ENCODE assay signal across 22 cellular contexts in the genomic region with DNA sequence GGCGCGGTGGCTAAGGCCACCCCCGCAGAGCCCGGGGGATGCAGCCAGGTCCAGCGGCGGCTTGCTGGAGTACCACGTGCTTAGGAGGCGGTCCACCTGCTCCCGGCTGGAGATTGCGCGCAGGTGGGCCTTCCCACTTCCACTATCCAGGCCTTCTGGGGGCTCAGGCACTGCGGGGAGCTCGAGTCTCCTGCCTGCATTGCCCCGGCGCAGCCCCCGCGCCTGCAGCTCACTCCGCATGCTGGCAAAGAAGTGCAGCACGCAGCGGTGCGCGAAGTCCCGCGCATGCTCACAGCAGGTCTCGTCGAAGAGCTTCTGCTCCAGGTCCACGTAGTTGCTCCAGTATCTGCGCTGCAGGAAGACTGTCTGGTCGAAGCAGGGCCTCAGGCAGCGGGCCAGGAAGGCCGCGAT. TPM values are rescaled to one million over a fixed set of nuclear protein-coding genes. Genes with fewer than 3 reads are reported as not detected.
A peak's percentile ranks its signal among the peaks of the same experiment; 100 is the strongest.
DNase-seq lines count a peak whose midpoint lies in the region; ATAC-seq and TF ChIP-seq lines count a peak whose summit lies in the region.
"Had no signal": no experiment of that assay in that cellular context is flagged by ENCODE, and none has a peak within 500 bp of the region (broad histone marks: within the 10 kb centered on the region; RNA-seq: fewer than 3 reads in every experiment).

No MANE protein-coding gene starts in this region.

- H3K27me3 Mint-ChIP-seq in activated T-cell treated with anti-CD3 and anti-CD28 coated beads, Interleukin-2, amount 50 U/mL, for 72 hours (ENCODE audit: low read depth), result peaks cover 8% of the 10 kb centered on the region
- H3K27me3 Mint-ChIP-seq: activated naive CD8-positive, alpha-beta T cell had no signal

- H3K9me2 ChIP-seq in Karpas-422 (replicated peaks; ENCODE audit: insufficient read depth, low read length), result no peaks in the 10 kb centered on the region

- TF ChIP-seq CTCF in right atrium auricular region (IDR thresholded peaks at IDR 0.05), result no peak
- TF ChIP-seq CTCF in epithelial cell of esophagus (IDR thresholded peaks at IDR 0.05; ENCODE audit: insufficient read depth, low read depth, low read length, missing control alignments), result no peak

- no peak overlapping the region for H2AFZ ChIP-seq in Karpas-422 (ENCODE audit: low read length)

- H4K20me1 ChIP-seq in Karpas-422 (ENCODE audit: insufficient read depth, low read depth, low read length), result no peaks in the 10 kb centered on the region

- H3K4me3 ChIP-seq in right atrium auricular region (no peak overlapping the region), epithelial cell of esophagus (ENCODE audit: low read length) (no peak overlapping the region), Karpas-422 (ENCODE audit: low read length) (no peak overlapping the region)
- H3K4me3 ChIP-seq: body of pancreas, esophagus squamous epithelium, gastroesophageal sphincter, HAP-1, right lobe of liver, upper lobe of right lung had no signal

- H3K4me1 Mint-ChIP-seq in activated T-cell treated with anti-CD3 and anti-CD28 coated beads, Interleukin-2, amount 50 U/mL, for 72 hours (ENCODE audit: low read depth), result peaks cover 35% of the 10 kb centered on the region

- H3K27me3 ChIP-seq in right atrium auricular region (no peaks in the 10 kb centered on the region), Karpas-422 (ENCODE audit: low read length) (no peaks in the 10 kb centered on the region)
- H3K27me3 ChIP-seq: body of pancreas, right lobe of liver, upper lobe of right lung had no signal

- no peaks in the 10 kb centered on the region for H3K9me3 Mint-ChIP-seq in activated T-cell treated with anti-CD3 and anti-CD28 coated beads, Interleukin-2, amount 50 U/mL, for 72 hours

- H3K4me1 ChIP-seq in right atrium auricular region (no peaks in the 10 kb centered on the region), Karpas-422 (ENCODE audit: low read length) (peaks cover 40% of the 10 kb centered on the region)
- H3K4me1 ChIP-seq: body of pancreas, HAP-1, right lobe of liver, upper lobe of right lung had no signal

- no peak overlapping the region for H3K27ac Mint-ChIP-seq in activated T-cell treated with anti-CD3 and anti-CD28 coated beads, Interleukin-2, amount 50 U/mL, for 72 hours
- H3K27ac Mint-ChIP-seq: activated naive CD8-positive, alpha-beta T cell had no signal

- peak; percentile 45 for DNase-seq in left ventricle myocardium superior
- DNase-seq in right atrium auricular region (ENCODE audit: low spot score), result no peak
- DNase-seq in NCI-H1417 treated with DMSO at 0.1 percent for 48 hours (lab: John Stamatoyannopoulos, UW), result peak; percentile 21
- DNase-seq in epithelial cell of esophagus (ENCODE audit: low read depth), result peak; percentile 40
- no peak for DNase-seq in stimulated activated CD4-positive, alpha-beta T cell treated with anti-CD3 and anti-CD28 coated beads, Interleukin-1b, Interleukin-23, amount 100 ng/mL, for 48 hours
- DNase-seq in Karpas-422, result no peak
- DNase-seq in activated T-cell treated with anti-CD3 and anti-CD28 coated beads, Interleukin-2, amount 50 U/mL, for 72 hours, result no peak
- DNase-seq: activated CD4-positive, CD25-positive, alpha-beta regulatory T cell treated with anti-CD3 and anti-CD28 coated beads, Interleukin-2, amount 50 U/mL, for 72 hours; body of pancreas; effector memory CD4-positive, alpha-beta T cell; esophagus squamous epithelium; mesenchymal stem cell; NCI-H1930; NCI-H2227 treated with DMSO at 0.1 percent for 48 hours; occipital lobe; PC-3; right lobe of liver; Right ventricle myocardium superior; upper lobe of right lung had no signal

- intact Hi-C loops in left ventricle myocardium superior (cut with micrococcal nuclease), result no loop called here

- no peak overlapping the region for H3K4me2 ChIP-seq in Karpas-422 (ENCODE audit: low read depth, low read length, poor library complexity, severe bottlenecking)

- H3K4me3 Mint-ChIP-seq in activated T-cell treated with anti-CD3 and anti-CD28 coated beads, Interleukin-2, amount 50 U/mL, for 72 hours, result no peak overlapping the region
- H3K4me3 Mint-ChIP-seq: activated naive CD8-positive, alpha-beta T cell had no signal

- H3K27ac ChIP-seq in right atrium auricular region, result no peak overlapping the region
- H3K27ac ChIP-seq in Karpas-422 (ENCODE audit: low read length), result no peak overlapping the region
- H3K27ac ChIP-seq: body of pancreas, esophagus squamous epithelium, gastroesophageal sphincter, right lobe of liver, upper lobe of right lung had no signal

- no peak overlapping the region for H3K9ac ChIP-seq in Karpas-422 (ENCODE audit: low read length)

- H3K9me3 ChIP-seq in right atrium auricular region (no peaks in the 10 kb centered on the region), Karpas-422 (ENCODE audit: low read length) (no peaks in the 10 kb centered on the region)
- H3K9me3 ChIP-seq: body of pancreas, esophagus squamous epithelium, gastroesophageal sphincter, HAP-1, right lobe of liver, upper lobe of right lung had no signal

- no peaks in the 10 kb centered on the region for H3K79me2 ChIP-seq in Karpas-422 (ENCODE audit: low read length)

- H3K36me3 ChIP-seq in right atrium auricular region (no peaks in the 10 kb centered on the region), Karpas-422 (ENCODE audit: insufficient read depth, low read length) (no peaks in the 10 kb centered on the region)
- H3K36me3 ChIP-seq: esophagus squamous epithelium, gastroesophageal sphincter, HAP-1, right lobe of liver, upper lobe of right lung had no signal

- ATAC-seq in left ventricle myocardium superior, result no peak
- ATAC-seq in activated T-cell treated with anti-CD3 and anti-CD28 coated beads, Interleukin-2, amount 50 U/mL, for 72 hours (replicated peaks in 1 of 2), result no peak
- ATAC-seq: body of pancreas, gastroesophageal sphincter, PC-3, right lobe of liver, upper lobe of right lung had no signal

- no peaks in the 10 kb centered on the region for H3K36me3 Mint-ChIP-seq in activated T-cell treated with anti-CD3 and anti-CD28 coated beads, Interleukin-2, amount 50 U/mL, for 72 hours (ENCODE audit: insufficient read depth in 2 of 2)
- H3K36me3 Mint-ChIP-seq: activated naive CD8-positive, alpha-beta T cell had no signal

RNA-seq across cellular contexts. Expression of a gene that starts 5.8 kb away (rescaled TPM):
- total RNA-seq in left ventricle myocardium superior, result not detected
- total RNA-seq in right atrium auricular region, result not detected
- 0.30 and 0.61 TPM in 2 replicates for total RNA-seq in Karpas-422 (2014; rRNA removed; shearing (Covaris generic); ENCODE audit: low replicate concordance)
- total RNA-seq in activated T-cell treated with anti-CD3 and anti-CD28 coated beads, Interleukin-2, amount 50 U/mL, for 72 hours, result not detected
- total RNA-seq: esophagus squamous epithelium, gastroesophageal sphincter, occipital lobe, right lobe of liver, Right ventricle myocardium superior, upper lobe of right lung had no signal

RNA-seq across cellular contexts. Expression of a gene that starts 14.6 kb away (rescaled TPM):
- total RNA-seq in left ventricle myocardium superior, result not detected
- not detected for total RNA-seq in right atrium auricular region
- 0.30 and 0.61 TPM in 2 replicates for total RNA-seq in Karpas-422 (2014; rRNA removed; shearing (Covaris generic); ENCODE audit: low replicate concordance)
- total RNA-seq in activated T-cell treated with anti-CD3 and anti-CD28 coated beads, Interleukin-2, amount 50 U/mL, for 72 hours, result not detected
- total RNA-seq: body of pancreas, esophagus squamous epithelium, gastroesophageal sphincter, occipital lobe, PC-3, right lobe of liver, Right ventricle myocardium superior, upper lobe of right lung had no signal

RNA-seq across cellular contexts. Expression of a gene that starts 20.2 kb away (rescaled TPM):
- total RNA-seq in left ventricle myocardium superior (not detected), right atrium auricular region (under 1 TPM in 1 of 2 donors, not detected in 1; 0.12 TPM)
- 0.04 TPM in 1 of 2 replicates, not detected in the other for total RNA-seq in Karpas-422 (2014; rRNA removed; shearing (Covaris generic); ENCODE audit: low replicate concordance)
- 1 to 10 TPM; 2.5 to 3.5 TPM for total RNA-seq in activated T-cell treated with anti-CD3 and anti-CD28 coated beads, Interleukin-2, amount 50 U/mL, for 72 hours

RNA-seq across cellular contexts. Expression of a gene that starts 21.1 kb away (rescaled TPM):
- total RNA-seq in left ventricle myocardium superior (9.8 TPM), right atrium auricular region (10 to 100 TPM; 23.8 to 57.7 TPM)
- total RNA-seq in Karpas-422 (2014; rRNA removed; shearing (Covaris generic); ENCODE audit: low replicate concordance), result 2.6 TPM in 1 of 2 replicates, not detected in the other
- total RNA-seq in activated T-cell treated with anti-CD3 and anti-CD28 coated beads, Interleukin-2, amount 50 U/mL, for 72 hours, result 10 to 100 TPM; 11.6 to 18.8 TPM

Comparison
In these comparisons a context has a peak if more than half of its experiments do, and no peak if none do; other contexts are left out.
1. DNase-seq: peak in left ventricle myocardium superior (single experiment), NCI-H1417 treated with DMSO at 0.1 percent for 48 hours (single experiment) and epithelial cell of esophagus (single experiment); none in right atrium auricular region (single experiment), stimulated activated CD4-positive, alpha-beta T cell treated with anti-CD3 and anti-CD28 coated beads, Interleukin-1b, Interleukin-23, amount 100 ng/mL, for 48 hours (single experiment), Karpas-422 (single experiment) and activated T-cell treated with anti-CD3 and anti-CD28 coated beads, Interleukin-2, amount 50 U/mL, for 72 hours (0 of 2).